Comparison of ENCODE assay signal across 8 cellular contexts in genomic region chr11:70397983-70398833, GRCh38. TPM values are rescaled to one million over a fixed set of nuclear protein-coding genes. Genes with fewer than 3 reads are reported as not detected.
DNase-seq lines count a peak whose midpoint lies in the region; ATAC-seq and TF ChIP-seq lines count a peak whose summit lies in the region.

TSS of gene CTTN (plus strand) at chr11:70398529. CDS start at chr11:70407298, 8,769 bp downstream.

- H3K27me3 ChIP-seq in GM06990 (replicated peaks; ENCODE audit: control insufficient read depth, insufficient read depth, low read length) (no peaks in the 10 kb centered on the region; the same call in 1 of the 2 replicates), left lung (peaks cover 0 to 92% of the 10 kb centered on the region in 2 donors)

- peak within 1 kb of the TSS; percentile 77 for H3K4me3 Mint-ChIP-seq in activated CD4-positive, alpha-beta memory T cell treated with anti-CD3 and anti-CD28 coated beads for 36 hours

- H3K36me3 ChIP-seq in GM06990 (ENCODE audit: control insufficient read depth, insufficient read depth, low read length) (no peaks in the 10 kb centered on the region), left lung (no peaks in the 10 kb centered on the region)

- peak; percentile 87 for DNase-seq in GM06990 (ENCODE audit: extremely low read depth, insufficient read length)
- DNase-seq in NCI-H526 treated with DMSO at 0.1 percent for 48 hours (lab: John Stamatoyannopoulos, UW), result peak; percentile 86
- DNase-seq in activated CD4-positive, alpha-beta memory T cell treated with anti-CD3 and anti-CD28 coated beads for 36 hours, result peak; percentile 74
- DNase-seq in dermis microvascular lymphatic vessel endothelial cell (ENCODE audit: low read depth in 2 of 2), result peak; percentile 26 to 86
- peak; percentile 79 to 95 for DNase-seq in left lung
- peak; percentile 82 to 84 for DNase-seq in stimulated activated CD4-positive, alpha-beta T cell treated with anti-CD3 and anti-CD28 coated beads, Interleukin-2, amount 100 ng/mL, for 24 hours

- H3K4me1 ChIP-seq in left lung, result peaks cover 13 to 50% of the 10 kb centered on the region in 2 donors

- CTCF ChIA-PET in activated CD4-positive, alpha-beta memory T cell treated with anti-CD3 and anti-CD28 coated beads for 36 hours (lab: Charles Lee), result no interaction called here

- peak within 1 kb of the TSS; percentile 65 for H3K4me3 ChIP-seq in GM06990 (replicated peaks; ENCODE audit: low read depth, low read length)
- H3K4me3 ChIP-seq in left lung, result peak within 1 kb of the TSS; percentile 68 to 81

- H3K36me3 Mint-ChIP-seq in activated CD4-positive, alpha-beta memory T cell treated with anti-CD3 and anti-CD28 coated beads for 36 hours, result peaks cover 2% of the 10 kb centered on the region

- H3K27ac ChIP-seq in left lung, result peak within 1 kb of the TSS; percentile 81 to 82

- no peaks in the 10 kb centered on the region for H3K9me3 Mint-ChIP-seq in activated CD4-positive, alpha-beta memory T cell treated with anti-CD3 and anti-CD28 coated beads for 36 hours

- H3K27ac Mint-ChIP-seq in activated CD4-positive, alpha-beta memory T cell treated with anti-CD3 and anti-CD28 coated beads for 36 hours, result peak within 1 kb of the TSS; percentile 73

- H3K4me1 Mint-ChIP-seq in activated CD4-positive, alpha-beta memory T cell treated with anti-CD3 and anti-CD28 coated beads for 36 hours (ENCODE audit: low read depth), result peaks cover 29% of the 10 kb centered on the region

- POLR2A ChIA-PET in activated CD4-positive, alpha-beta memory T cell treated with anti-CD3 and anti-CD28 coated beads for 36 hours (lab: Charles Lee), result interaction anchor here (1.5 kb wide), 1 partner anchor 26 kb away, joined by 6 read pairs; no protein-coding TSS in a partner anchor

- H3K27me3 Mint-ChIP-seq in activated CD4-positive, alpha-beta memory T cell treated with anti-CD3 and anti-CD28 coated beads for 36 hours, result peaks cover 30% of the 10 kb centered on the region

- intact Hi-C loops in activated CD4-positive, alpha-beta memory T cell treated with anti-CD3 and anti-CD28 coated beads for 36 hours (cut with micrococcal nuclease), result loop anchor here (1.0 to 5.0 kb wide), 3 partner anchors 33 to 196 kb away; partner anchors contain the start of genes FADD and PPFIA1
- intact Hi-C loops in left lung (cut with DNase I), result loop anchor here in 1 of 2 donors (10.0 kb wide), 1 partner anchor 123 kb away; the partner anchor contains the start of gene PPFIA1

- TF ChIP-seq CTCF in GM06990 (IDR thresholded peaks at IDR 0.05; ENCODE audit: insufficient read depth, low read length, poor library complexity, severe bottlenecking) (no peak), left lung (IDR thresholded peaks at IDR 0.05) (no peak)

- no peaks in the 10 kb centered on the region for H3K9me3 ChIP-seq in left lung

- ATAC-seq in HG03460 (IDR thresholded peaks at IDR 0.05; ENCODE audit: unreplicated experiment) (peak; percentile 46), left lung (peak; percentile 86), HG02938 (IDR thresholded peaks at IDR 0.05; ENCODE audit: unreplicated experiment) (no peak)

RNA-seq across cellular contexts. Expression of gene CTTN, which starts in this region (rescaled TPM):
- 10 to 100 TPM; 49.6 to 52.6 TPM for total RNA-seq in activated CD4-positive, alpha-beta memory T cell treated with anti-CD3 and anti-CD28 coated beads for 36 hours
- 219 and 243 TPM in 2 replicates for total RNA-seq in dermis microvascular lymphatic vessel endothelial cell
- 100 to 1,000 TPM; 199 to 242 TPM for total RNA-seq in left lung
